Comparison of ENCODE assay signal across 14 cellular contexts in the genomic region with DNA sequence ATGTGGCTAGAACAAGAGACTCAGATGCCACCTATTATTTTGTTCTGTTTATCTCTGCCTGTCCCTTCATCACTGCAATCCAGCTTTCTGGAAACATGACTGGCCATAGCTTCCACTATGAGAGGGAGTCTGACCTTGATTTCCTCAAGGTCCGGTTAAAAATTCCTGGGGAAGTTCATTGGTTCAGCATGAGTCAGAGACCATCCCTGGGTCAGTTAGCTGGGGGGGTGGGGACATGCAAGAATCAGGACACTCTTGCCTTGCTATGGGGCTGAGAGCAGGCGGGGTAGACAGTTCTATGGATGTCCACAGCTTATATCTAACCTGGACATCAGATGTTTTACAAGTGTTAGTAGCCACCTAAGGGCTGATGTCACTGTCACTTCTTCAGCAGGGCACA.
A peak's percentile ranks its signal among the peaks of the same experiment; 100 is the strongest.
DNase-seq lines count a peak whose midpoint lies in the region; ATAC-seq, FAIRE-seq and TF ChIP-seq lines count a peak whose summit lies in the region.
"Had no signal": no experiment of that assay in that cellular context is flagged by ENCODE, and none has a peak within 500 bp of the region (broad histone marks: within the 10 kb centered on the region; RNA-seq: fewer than 3 reads in every experiment).

No MANE protein-coding gene starts in this region.

- 36% methylated on average over 2 of the region's 2 CpGs for WGBS in A549 (ENCODE audit: missing lambda C conversion rate)

- CTCF ChIA-PET in A549 (lab: Yijun Ruan, JAX): interaction anchor here (1.4 kb wide), 1 partner anchor 152 kb away, joined by 4 read pairs; no protein-coding TSS in a partner anchor
- CTCF ChIA-PET in A673 (lab: Charles Lee): interaction anchor here (1.6 kb wide), 1 partner anchor 67 kb away, joined by 4 read pairs; no protein-coding TSS in a partner anchor

- no peak overlapping the region for H3K27ac ChIP-seq in A549
- H3K27ac ChIP-seq in brain microvascular endothelial cell: no peak overlapping the region
- no peak overlapping the region for H3K27ac ChIP-seq in left lung
- no peak overlapping the region for H3K27ac ChIP-seq in A673 (ENCODE audit: low read depth, low read length, poor library complexity, severe bottlenecking)
- H3K27ac ChIP-seq: VCaP had no signal

- H3K9me3 ChIP-seq in A549: no peaks in the 10 kb centered on the region
- H3K9me3 ChIP-seq in left lung: no peaks in the 10 kb centered on the region
- H3K9me3 ChIP-seq in A673 (ENCODE audit: low read depth, low read length, poor library complexity, severe bottlenecking): no peaks in the 10 kb centered on the region

- FAIRE-seq in A549 (lab: Jason Lieb, UNC): no peak

- in situ Hi-C loops in brain microvascular endothelial cell (cut with HindIII; ENCODE audit: low pct_ligation_motif_present, low sequenced_read_pairs): no loop called here

- no peak for TF ChIP-seq POLR2A in A549 (IDR thresholded peaks at IDR 0.05; ENCODE audit: low read length)

- no TSS peak for BruUV-seq in A673 (replicated peaks; lab: Mats Ljungman, UMichigan)

- H3K27me3 ChIP-seq in brain microvascular endothelial cell (replicated peaks) (no peaks in the 10 kb centered on the region), left lung (peaks cover 0 to 6% of the 10 kb centered on the region in 2 donors), A673 (replicated peaks; ENCODE audit: insufficient read depth, low read depth, low read length, poor library complexity) (peaks cover 43% of the 10 kb centered on the region)

- TF ChIP-seq EP300 in A549 (IDR thresholded peaks at IDR 0.05): no peak

- H3K4me3 ChIP-seq in A549 (no peak overlapping the region), brain microvascular endothelial cell (ENCODE audit: low read depth, low read length) (no peak overlapping the region), left lung (no peak overlapping the region), A673 (ENCODE audit: low read depth, low read length, poor library complexity, severe bottlenecking) (no peak overlapping the region)

- TF ChIP-seq CTCF in A549 (IDR thresholded peaks at IDR 0.05) (no peak), brain microvascular endothelial cell (IDR thresholded peaks at IDR 0.05; ENCODE audit: low read depth, low read length, missing control alignments) (no peak), left lung (IDR thresholded peaks at IDR 0.05) (no peak), A673 (conservative IDR thresholded peaks at IDR 0.05; ENCODE audit: low read depth, low read length) (no peak)

- H3K36me3 ChIP-seq in brain microvascular endothelial cell (replicated peaks) (no peaks in the 10 kb centered on the region), left lung (no peaks in the 10 kb centered on the region), A673 (ENCODE audit: insufficient read depth, low read length, poor library complexity, severe bottlenecking) (no peaks in the 10 kb centered on the region)

- POLR2A ChIA-PET in A549 (lab: Yijun Ruan, JAX) (no interaction called here), A673 (lab: Charles Lee; ENCODE audit: low non-redundant PET) (no interaction called here)

- no peak for TF ChIP-seq RAD21 in A549 (conservative IDR thresholded peaks at IDR 0.05 in 1 of 2, IDR thresholded peaks at IDR 0.05 in 1 of 2)

- DNase-seq in A549 (ENCODE audit: low read depth in 1 of 2, low spot score in 1 of 2): peak in 1 of 2 experiments; percentile 7
- peak; percentile 54 for DNase-seq in HT1080 (ENCODE audit: low read depth)
- DNase-seq in brain microvascular endothelial cell: peak; percentile 29
- no peak for DNase-seq in left lung
- DNase-seq in NCI-H524 (lab: John Stamatoyannopoulos, UW): no peak
- DNase-seq in A673 (ENCODE audit: low spot score): no peak
- DNase-seq in NOMO-1 treated with dmso at 0.1 percent for 144 hours (lab: John Stamatoyannopoulos, UW; ENCODE audit: unreplicated experiment): no peak
- no peak for DNase-seq in NCI-H1436 (lab: John Stamatoyannopoulos, UW)
- DNase-seq: activated naive CD4-positive, alpha-beta T cell; central memory CD4-positive, alpha-beta T cell; MV-4-11; NCI-H2171 treated with DMSO at 0.1 percent for 48 hours; stimulated activated CD4-positive, alpha-beta T cell treated with anti-CD3 and anti-CD28 coated beads, Interleukin-12 subunit alpha, Interleukin-12 subunit beta, amount 100 ng/mL, for 4 hours had no signal

- peak overlapping the region; percentile 32; the same call in 2 of the 3 replicates for H3K4me2 ChIP-seq in A549

- intact Hi-C loops in left lung (cut with DNase I) (no loop called here), A673 (cut with micrococcal nuclease; ENCODE audit: unreplicated experiment) (no loop called here)

- no peak; a peak in 2 of 6 replicates for ATAC-seq in A549
- peak; percentile 26 for ATAC-seq in left lung

- peaks cover 10% of the 10 kb centered on the region; the same call in 1 of the 3 replicates for H3K4me1 ChIP-seq in A549
- H3K4me1 ChIP-seq in left lung: no peaks in the 10 kb centered on the region
- H3K4me1 ChIP-seq in A673 (ENCODE audit: insufficient read depth, low read length, poor library complexity, severe bottlenecking): no peaks in the 10 kb centered on the region

TF ChIP-seq in A549, 52 proteins besides CTCF, POLR2A, EP300 and RAD21:
- TF ChIP-seq PHF8 (IDR thresholded peaks at IDR 0.05; ENCODE audit: borderline replicate concordance, low read depth): no peak
- no peak for TF ChIP-seq MAZ (IDR thresholded peaks at IDR 0.05; ENCODE audit: borderline replicate concordance, low read depth, low read length)
- no peak for TF ChIP-seq MAFK (IDR thresholded peaks at IDR 0.05; ENCODE audit: partially characterized antibody)
- no peak for TF ChIP-seq SMC3 (IDR thresholded peaks at IDR 0.05)
- no peak for TF ChIP-seq KDM1A (IDR thresholded peaks at IDR 0.05; ENCODE audit: low read depth)
- TF ChIP-seq ZC3H11A (IDR thresholded peaks at IDR 0.05): no peak
- no peak for TF ChIP-seq CBX8 (IDR thresholded peaks at IDR 0.05)
- no peak for TF ChIP-seq BHLHE40 (IDR thresholded peaks at IDR 0.05; ENCODE audit: low read depth, low read length)
- no peak for TF ChIP-seq HOXB5 (CRISPR knock-in tag; IDR thresholded peaks at IDR 0.05)
- TF ChIP-seq, protein P1, sequence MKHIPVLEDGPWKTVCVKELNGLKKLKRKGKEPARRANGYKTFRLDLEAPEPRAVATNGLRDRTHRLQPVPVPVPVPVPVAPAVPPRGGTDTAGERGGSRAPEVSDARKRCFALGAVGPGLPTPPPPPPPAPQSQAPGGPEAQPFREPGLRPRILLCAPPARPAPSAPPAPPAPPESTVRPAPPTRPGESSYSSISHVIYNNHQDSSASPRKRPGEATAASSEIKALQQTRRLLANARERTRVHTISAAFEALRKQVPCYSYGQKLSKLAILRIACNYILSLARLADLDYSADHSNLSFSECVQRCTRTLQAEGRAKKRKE (CRISPR knock-in tag; IDR thresholded peaks at IDR 0.05; ENCODE audit: low read depth): no peak
- TF ChIP-seq ZSCAN20 (CRISPR knock-in tag; IDR thresholded peaks at IDR 0.05): no peak
- no peak for TF ChIP-seq EHMT2 (IDR thresholded peaks at IDR 0.05; ENCODE audit: low read depth)
- no peak for TF ChIP-seq FOXS1 (CRISPR knock-in tag; IDR thresholded peaks at IDR 0.05)
- no peak for TF ChIP-seq JUNB (IDR thresholded peaks at IDR 0.05)
- no peak for TF ChIP-seq GATA3 (IDR thresholded peaks at IDR 0.05; ENCODE audit: borderline replicate concordance)
- TF ChIP-seq EHF (CRISPR knock-in tag; IDR thresholded peaks at IDR 0.05): no peak
- TF ChIP-seq ZFP36 (IDR thresholded peaks at IDR 0.05; ENCODE audit: borderline replicate concordance, partially characterized antibody): no peak
- TF ChIP-seq, protein P2, sequence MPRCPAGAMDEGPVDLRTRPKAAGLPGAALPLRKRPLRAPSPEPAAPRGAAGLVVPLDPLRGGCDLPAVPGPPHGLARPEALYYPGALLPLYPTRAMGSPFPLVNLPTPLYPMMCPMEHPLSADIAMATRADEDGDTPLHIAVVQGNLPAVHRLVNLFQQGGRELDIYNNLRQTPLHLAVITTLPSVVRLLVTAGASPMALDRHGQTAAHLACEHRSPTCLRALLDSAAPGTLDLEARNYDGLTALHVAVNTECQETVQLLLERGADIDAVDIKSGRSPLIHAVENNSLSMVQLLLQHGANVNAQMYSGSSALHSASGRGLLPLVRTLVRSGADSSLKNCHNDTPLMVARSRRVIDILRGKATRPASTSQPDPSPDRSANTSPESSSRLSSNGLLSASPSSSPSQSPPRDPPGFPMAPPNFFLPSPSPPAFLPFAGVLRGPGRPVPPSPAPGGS (IDR thresholded peaks at IDR 0.05): no peak
- TF ChIP-seq, protein P3, sequence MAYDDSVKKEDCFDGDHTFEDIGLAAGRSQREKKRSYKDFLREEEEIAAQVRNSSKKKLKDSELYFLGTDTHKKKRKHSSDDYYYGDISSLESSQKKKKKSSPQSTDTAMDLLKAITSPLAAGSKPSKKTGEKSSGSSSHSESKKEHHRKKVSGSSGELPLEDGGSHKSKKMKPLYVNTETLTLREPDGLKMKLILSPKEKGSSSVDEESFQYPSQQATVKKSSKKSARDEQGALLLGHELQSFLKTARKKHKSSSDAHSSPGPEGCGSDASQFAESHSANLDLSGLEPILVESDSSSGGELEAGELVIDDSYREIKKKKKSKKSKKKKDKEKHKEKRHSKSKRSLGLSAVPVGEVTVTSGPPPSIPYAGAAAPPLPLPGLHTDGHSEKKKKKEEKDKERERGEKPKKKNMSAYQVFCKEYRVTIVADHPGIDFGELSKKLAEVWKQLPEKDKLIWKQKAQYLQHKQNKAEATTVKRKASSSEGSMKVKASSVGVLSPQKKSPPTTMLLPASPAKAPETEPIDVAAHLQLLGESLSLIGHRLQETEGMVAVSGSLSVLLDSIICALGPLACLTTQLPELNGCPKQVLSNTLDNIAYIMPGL (CRISPR knock-in tag; IDR thresholded peaks at IDR 0.05; ENCODE audit: borderline replicate concordance): no peak
- no peak for TF ChIP-seq NPAS2 (CRISPR knock-in tag; IDR thresholded peaks at IDR 0.05; ENCODE audit: borderline replicate concordance)

Comparison
In these comparisons a context has a peak if more than half of its experiments do, and no peak if none do; other contexts are left out.
1. DNase-seq: peak in HT1080 (single experiment) and brain microvascular endothelial cell (single experiment); none in left lung (0 of 2), NCI-H524 (0 of 2), A673 (single experiment), NOMO-1 treated with dmso at 0.1 percent for 144 hours (single experiment) and NCI-H1436 (single experiment).